ENCODE assay signal across 23 cellular contexts in genomic region chr2:237364655-237365054, GRCh38. TPM values are rescaled to one million over a fixed set of nuclear protein-coding genes. Genes with fewer than 3 reads are reported as not detected.
"Had no signal": no experiment of that assay in that cellular context is flagged by ENCODE, and none has a peak within 500 bp of the region (broad histone marks: within the 10 kb centered on the region; RNA-seq: fewer than 3 reads in every experiment).

No MANE protein-coding gene starts in this region.

- H3K9me3 Mint-ChIP-seq: central memory CD8-positive, alpha-beta T cell; nephron; stimulated activated naive CD8-positive, alpha-beta T cell treated with anti-CD3 and anti-CD28 coated beads, Interleukin-15, amount 100 ng/mL, for 72 hours had no signal

- H3K9ac ChIP-seq: neural progenitor cell had no signal

- H3K27ac Mint-ChIP-seq: nephron; neural progenitor cell; stimulated activated naive CD8-positive, alpha-beta T cell treated with anti-CD3 and anti-CD28 coated beads, Interleukin-15, amount 100 ng/mL, for 72 hours had no signal

- H3K4me2 ChIP-seq: neural progenitor cell had no signal

- FAIRE-seq: endothelial cell of umbilical vein, frontal cortex, keratinocyte had no signal

- H3K27me3 Mint-ChIP-seq: central memory CD8-positive, alpha-beta T cell; stimulated activated naive CD8-positive, alpha-beta T cell treated with anti-CD3 and anti-CD28 coated beads, Interleukin-15, amount 100 ng/mL, for 72 hours had no signal

- H3K36me3 Mint-ChIP-seq: neural progenitor cell had no signal

- H2AFZ ChIP-seq: neural progenitor cell had no signal

- H3K36me3 ChIP-seq: neural progenitor cell, prostate gland, transverse colon had no signal

- H3K4me3 ChIP-seq: coronary artery, esophagus muscularis mucosa, lower lobe of right lung, neural progenitor cell, prostate gland, right atrium auricular region, skin epidermis, suprapubic skin, transverse colon had no signal

- H3K27me3 ChIP-seq: esophagus muscularis mucosa, neural progenitor cell, right atrium auricular region, suprapubic skin, transverse colon had no signal

- H3K4me1 Mint-ChIP-seq: central memory CD8-positive, alpha-beta T cell; stimulated activated naive CD8-positive, alpha-beta T cell treated with anti-CD3 and anti-CD28 coated beads, Interleukin-15, amount 100 ng/mL, for 72 hours had no signal

- H3K9me3 ChIP-seq: esophagus muscularis mucosa, lower lobe of right lung, prostate gland, right atrium auricular region, suprapubic skin, transverse colon had no signal

- H3K4me3 Mint-ChIP-seq: central memory CD8-positive, alpha-beta T cell; nephron; neural progenitor cell; stimulated activated naive CD8-positive, alpha-beta T cell treated with anti-CD3 and anti-CD28 coated beads, Interleukin-15, amount 100 ng/mL, for 72 hours had no signal

- H3K27ac ChIP-seq: coronary artery, esophagus muscularis mucosa, lower lobe of right lung, neural progenitor cell, prostate gland, right atrium auricular region, skin epidermis, suprapubic skin, transverse colon had no signal

- DNase-seq: dermis blood vessel endothelial cell; effector memory CD4-positive, alpha-beta T cell; hypothalamus; left ventricle myocardium superior; lower lobe of right lung; nucleus accumbens; stimulated activated CD4-positive, alpha-beta T cell treated with anti-CD3 and anti-CD28 coated beads, Interleukin-15, amount 100 ng/mL, for 24 hours; stimulated activated CD4-positive, alpha-beta T cell treated with anti-CD3 and anti-CD28 coated beads, Interleukin-2, amount 100 ng/mL, for 48 hours; stimulated activated naive CD4-positive, alpha-beta T cell; stimulated activated naive CD8-positive, alpha-beta T cell treated with anti-CD3 and anti-CD28 coated beads, Interleukin-15, amount 100 ng/mL, for 72 hours; transverse colon had no signal

- ATAC-seq: left ventricle myocardium superior; stimulated activated naive CD8-positive, alpha-beta T cell treated with anti-CD3 and anti-CD28 coated beads, Interleukin-15, amount 100 ng/mL, for 72 hours had no signal

- H3K4me1 ChIP-seq: lower lobe of right lung, prostate gland, right atrium auricular region, suprapubic skin had no signal

RNA-seq across cellular contexts. Expression of gene COL6A3, which starts 49.3 kb away (rescaled TPM):
- total RNA-seq: endothelial cell of umbilical vein had no signal
- polyA plus RNA-seq: keratinocyte had no signal
